In the genomic region with DNA sequence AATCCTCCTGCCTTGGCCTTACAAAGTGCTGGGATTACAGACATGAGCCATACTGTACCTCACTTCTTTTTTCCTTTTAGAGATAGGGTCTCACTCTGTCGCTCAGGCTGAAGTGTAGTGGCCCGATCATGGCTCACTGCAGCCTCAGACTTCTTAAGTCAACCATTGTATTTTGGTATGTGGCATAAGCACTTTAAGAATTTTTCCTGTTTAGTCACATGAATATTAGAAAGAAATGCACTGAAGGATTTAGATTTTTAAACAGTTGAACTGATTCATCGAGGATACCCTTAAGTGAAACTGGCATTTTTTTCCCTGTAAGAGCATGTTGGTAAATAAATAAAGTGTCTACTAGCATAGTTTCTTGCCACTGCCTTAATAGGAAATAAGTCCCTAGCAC, we compare ENCODE assay signal across 35 cellular contexts.
"Had no signal": no experiment of that assay in that cellular context is flagged by ENCODE, and none has a peak within 500 bp of the region (broad histone marks: within the 10 kb centered on the region; RNA-seq: fewer than 3 reads in every experiment).

No MANE protein-coding gene starts in this region.

- H3K4me1 ChIP-seq: ascending aorta, heart left ventricle, left lung, sigmoid colon, vagina had no signal

- H3K9me3 ChIP-seq: ascending aorta, heart left ventricle, left lung, neutrophil, ovary, sigmoid colon, vagina had no signal

- ATAC-seq: activated CD4-positive, CD25-positive, alpha-beta regulatory T cell treated with anti-CD3 and anti-CD28 coated beads, Interleukin-2, amount 50 U/mL, for 24 hours; esophagus mucosa; heart left ventricle; left lung; stimulated activated memory B cell treated with anti-CD40 and anti-IgM and Interleukin-4, amounts not matched to agents 10 μg/mL and 1 μg/mL and 100 μg/mL, for 72 hours; stimulated activated naive CD8-positive, alpha-beta T cell treated with anti-CD3 and anti-CD28 coated beads, Interleukin-15, amount 100 ng/mL, for 72 hours had no signal

- H3K4me3 ChIP-seq: ascending aorta, heart left ventricle, left lung, lung, ovary, sigmoid colon, vagina had no signal

- H3K9me3 Mint-ChIP-seq: activated naive CD4-positive, alpha-beta T cell treated with anti-CD3 and anti-CD28 coated beads for 36 hours; activated naive CD8-positive, alpha-beta T cell treated with anti-CD3 and anti-CD28 coated beads for 36 hours; activated T-helper 1 cell treated with anti-CD3 and anti-CD28 coated beads, Interleukin-12 subunit alpha, Interleukin-12 subunit beta, Interleukin-2, Interleukin-4 antibody, amounts not matched to agents 30 ng/mL and 10 ng/mL and 1 ng/mL, durations not matched to agents 14 hours and 24 hours and 36 hours; nephron; type B pancreatic cell had no signal

- H3K27ac Mint-ChIP-seq: activated naive CD4-positive, alpha-beta T cell treated with anti-CD3 and anti-CD28 coated beads for 36 hours; activated naive CD8-positive, alpha-beta T cell treated with anti-CD3 and anti-CD28 coated beads for 36 hours; activated T-helper 1 cell treated with anti-CD3 and anti-CD28 coated beads, Interleukin-12 subunit alpha, Interleukin-12 subunit beta, Interleukin-2, Interleukin-4 antibody, amounts not matched to agents 30 ng/mL and 10 ng/mL and 1 ng/mL, durations not matched to agents 14 hours and 24 hours and 36 hours; nephron; progenitor cell of endocrine pancreas; stimulated activated memory B cell treated with anti-CD40 and anti-IgM and Interleukin-4, amounts not matched to agents 10 μg/mL and 1 μg/mL and 100 μg/mL, for 72 hours; stimulated activated naive CD8-positive, alpha-beta T cell treated with anti-CD3 and anti-CD28 coated beads, Interleukin-15, amount 100 ng/mL, for 72 hours; type B pancreatic cell had no signal

- H3K36me3 ChIP-seq: ascending aorta, brain microvascular endothelial cell, heart left ventricle, left lung, neutrophil, ovary, sigmoid colon, vagina had no signal

- H3K4me1 Mint-ChIP-seq: activated naive CD8-positive, alpha-beta T cell treated with anti-CD3 and anti-CD28 coated beads for 36 hours; nephron; stimulated activated memory B cell treated with anti-CD40 and anti-IgM and Interleukin-4, amounts not matched to agents 10 μg/mL and 1 μg/mL and 100 μg/mL, for 72 hours; stimulated activated naive CD8-positive, alpha-beta T cell treated with anti-CD3 and anti-CD28 coated beads, Interleukin-15, amount 100 ng/mL, for 72 hours had no signal

- H3K27me3 Mint-ChIP-seq: activated naive CD8-positive, alpha-beta T cell treated with anti-CD3 and anti-CD28 coated beads for 36 hours; progenitor cell of endocrine pancreas; stimulated activated memory B cell treated with anti-CD40 and anti-IgM and Interleukin-4, amounts not matched to agents 10 μg/mL and 1 μg/mL and 100 μg/mL, for 72 hours had no signal

- H3K27ac ChIP-seq: ascending aorta, brain microvascular endothelial cell, heart left ventricle, left lung, neutrophil, ovary, sigmoid colon, vagina, VCaP had no signal

- H3K4me3 Mint-ChIP-seq: activated naive CD4-positive, alpha-beta T cell treated with anti-CD3 and anti-CD28 coated beads for 36 hours; activated naive CD8-positive, alpha-beta T cell treated with anti-CD3 and anti-CD28 coated beads for 36 hours; activated T-helper 1 cell treated with anti-CD3 and anti-CD28 coated beads, Interleukin-12 subunit alpha, Interleukin-12 subunit beta, Interleukin-2, Interleukin-4 antibody, amounts not matched to agents 30 ng/mL and 10 ng/mL and 1 ng/mL, durations not matched to agents 14 hours and 24 hours and 36 hours; nephron; stimulated activated memory B cell treated with anti-CD40 and anti-IgM and Interleukin-4, amounts not matched to agents 10 μg/mL and 1 μg/mL and 100 μg/mL, for 72 hours; stimulated activated naive CD8-positive, alpha-beta T cell treated with anti-CD3 and anti-CD28 coated beads, Interleukin-15, amount 100 ng/mL, for 72 hours; type B pancreatic cell had no signal

- H3K36me3 Mint-ChIP-seq: activated naive CD8-positive, alpha-beta T cell treated with anti-CD3 and anti-CD28 coated beads for 36 hours; stimulated activated memory B cell treated with anti-CD40 and anti-IgM and Interleukin-4, amounts not matched to agents 10 μg/mL and 1 μg/mL and 100 μg/mL, for 72 hours; type B pancreatic cell had no signal

- H3K27me3 ChIP-seq: ascending aorta, brain microvascular endothelial cell, heart left ventricle, left lung, neutrophil, ovary, sigmoid colon, vagina had no signal

- DNase-seq: activated CD4-positive, alpha-beta T cell treated with anti-CD3 and anti-CD28 coated beads for 48 hours; activated CD4-positive, alpha-beta T cell treated with anti-CD3 and anti-CD28 coated beads, Interleukin-2, amount 50 U/mL, for 48 hours; activated CD8-positive, alpha-beta memory T cell treated with anti-CD3 and anti-CD28 coated beads, Interleukin-2, amount 50 U/mL, for 4 hours; activated effector memory CD4-positive, alpha-beta T cell treated with anti-CD3 and anti-CD28 coated beads, Interleukin-2, amount 50 U/mL, for 16 hours; activated naive CD4-positive, alpha-beta T cell treated with anti-CD3 and anti-CD28 coated beads for 36 hours; activated naive CD8-positive, alpha-beta T cell treated with anti-CD3 and anti-CD28 coated beads for 36 hours; activated T-cell treated with anti-CD3 and anti-CD28 coated beads, Interleukin-2, amount 50 U/mL, for 1 hour; brain microvascular endothelial cell; caudate nucleus; cortex of kidney; foreskin fibroblast; heart left ventricle; kidney glomerular epithelial cell; left lung; ovary; retina; sigmoid colon; small intestine; stimulated activated CD4-positive, alpha-beta T cell treated with anti-CD3 and anti-CD28 coated beads, Interleukin-1b, Interleukin-23, amount 100 ng/mL, for 48 hours; stimulated activated CD4-positive, alpha-beta T cell treated with anti-CD3 and anti-CD28 coated beads, Interleukin-4, amount 100 ng/mL, for 4 hours; stimulated activated CD8-positive, alpha-beta memory T cell treated with anti-CD3 and anti-CD28 coated beads, Interleukin-4, amount 100 ng/mL, for 48 hours; stimulated activated naive CD8-positive, alpha-beta T cell treated with anti-CD3 and anti-CD28 coated beads, Interleukin-15, amount 100 ng/mL, for 72 hours; substantia nigra had no signal
